14 cellular contexts compared by ENCODE assay signal in genomic region chr22:43188829-43189545, GRCh38. TPM values are rescaled to one million over a fixed set of nuclear protein-coding genes. Genes with fewer than 3 reads are reported as not detected.
A peak's percentile ranks its signal among the peaks of the same experiment; 100 is the strongest.
DNase-seq lines count a peak whose midpoint lies in the region; ATAC-seq, FAIRE-seq and TF ChIP-seq lines count a peak whose summit lies in the region.
"Had no signal": no experiment of that assay in that cellular context is flagged by ENCODE, and none has a peak within 500 bp of the region (broad histone marks: within the 10 kb centered on the region; RNA-seq: fewer than 3 reads in every experiment).

No MANE protein-coding gene starts in this region.

- H3K56ac ChIP-seq in H1 (replicated peaks; ENCODE audit: insufficient read length, low read depth, low read length) = no peak overlapping the region

- peak overlapping the region; percentile 12; the same call in 1 of the 2 replicates for H2AFZ ChIP-seq in H1 (ENCODE audit: low read length)
- H2AFZ ChIP-seq in osteoblast (ENCODE audit: low read length) = no peak overlapping the region

- no peak overlapping the region for H3K4me3 ChIP-seq in SK-N-MC
- no peak overlapping the region for H3K4me3 ChIP-seq in H1 (ENCODE audit: extremely low read depth in 1 of 4, insufficient read depth in 2 of 4, low read depth in 3 of 4, low read length in 4 of 4)
- no peak overlapping the region for H3K4me3 ChIP-seq in osteoblast (ENCODE audit: insufficient read depth, low read length)

- no peak for TF ChIP-seq EP300 in H1 (IDR thresholded peaks at IDR 0.05; ENCODE audit: borderline replicate concordance in 1 of 2, low read depth in 2 of 2, low read length in 2 of 2)

- H3K4me2 ChIP-seq in H1 (ENCODE audit: insufficient read depth in 1 of 2, low read depth in 2 of 2, low read length in 2 of 2) = no peak overlapping the region
- no peak overlapping the region for H3K4me2 ChIP-seq in osteoblast (ENCODE audit: insufficient read depth, low read length)

- no peak overlapping the region for H3K18ac ChIP-seq in H1 (ENCODE audit: extremely low read depth, low read length)

- H3K27me3 Mint-ChIP-seq in activated T-cell treated with anti-CD3 and anti-CD28 coated beads, Interleukin-2, amount 50 U/mL, for 4 hours (ENCODE audit: low read depth) = no peaks in the 10 kb centered on the region

- POLR2A ChIA-PET in H1 (lab: Charles Lee; ENCODE audit: partially characterized antibody) = interaction anchor here (0.7 kb wide), 1 partner anchor 166 kb away, joined by 4 read pairs; no protein-coding TSS in a partner anchor

- CTCF ChIA-PET in H1 (lab: Charles Lee; ENCODE audit: partially characterized antibody) = interaction anchor here (0.7 to 12.4 kb wide), 5 partner anchors 14 to 224 kb away, joined by 3 to 104 read pairs (median 6); no protein-coding TSS in a partner anchor

- H2BK15ac ChIP-seq in H1 (ENCODE audit: low read length) = peak overlapping the region; percentile 20; the same call in 1 of the 2 replicates

- H3K79me1 ChIP-seq in H1 (ENCODE audit: low read depth, low read length) = peaks cover 8% of the 10 kb centered on the region; the same call in 1 of the 2 replicates

- H2BK120ac ChIP-seq in H1 (replicated peaks; ENCODE audit: low read depth, low read length) = no peak overlapping the region

- no peak for TF ChIP-seq RAD21 in H1 (IDR thresholded peaks at IDR 0.05 in 1 of 2, conservative IDR thresholded peaks at IDR 0.05 in 1 of 2; ENCODE audit: low read depth in 2 of 2, low read length in 2 of 2)

- WGBS in H1 (ENCODE audit: extremely low coverage in 1 of 2, insufficient coverage in 1 of 2, insufficient read length in 1 of 2, insufficient replicate concordance in 2 of 2, low coverage in 1 of 2, low lambda C conversion rate in 2 of 2, missing lambda C conversion rate in 1 of 2), 2 experiments = 89% methylated on average over 5 of the region's 5 CpGs; no CpG with 5 or more reads in 1 of the 2 experiments

- TF ChIP-seq CTCF in H1 (IDR thresholded peaks at IDR 0.05; ENCODE audit: control extremely low read depth in 1 of 3, insufficient read depth in 1 of 3, low read depth in 1 of 3, low read length in 3 of 3) (no peak), osteoblast (IDR thresholded peaks at IDR 0.05; ENCODE audit: extremely low read depth, low read depth, low read length) (no peak)

- no peak for FAIRE-seq in H1 (lab: Jason Lieb, UNC)
- FAIRE-seq: HTR-8/SVneo had no signal

- H4K91ac ChIP-seq in H1 (replicated peaks; ENCODE audit: insufficient read length, low read length) = peak overlapping the region; percentile 16

- H3K4ac ChIP-seq in H1 (replicated peaks; ENCODE audit: insufficient read length, low read depth, low read length) = no peak overlapping the region

- no peak overlapping the region for H2BK20ac ChIP-seq in H1 (ENCODE audit: low read length)

- peaks cover 2% of the 10 kb centered on the region for H3K36me3 Mint-ChIP-seq in activated T-cell treated with anti-CD3 and anti-CD28 coated beads, Interleukin-2, amount 50 U/mL, for 4 hours (ENCODE audit: insufficient read depth)

- H2BK12ac ChIP-seq in H1 (ENCODE audit: low read depth, low read length) = no peak overlapping the region

- H2BK5ac ChIP-seq in H1 (ENCODE audit: low read depth, low read length) = no peak overlapping the region; the same call in 1 of the 2 replicates

- H3K23ac ChIP-seq in H1 (ENCODE audit: insufficient read length) = no peak overlapping the region

- H2AK5ac ChIP-seq in H1 (ENCODE audit: low read depth, low read length) = no peak overlapping the region

- no peaks in the 10 kb centered on the region for H3K36me3 ChIP-seq in SK-N-MC (ENCODE audit: insufficient read depth, low read length)
- H3K36me3 ChIP-seq in H1 (ENCODE audit: control insufficient read depth in 2 of 4, insufficient read depth in 4 of 4, low read length in 3 of 4) = no peaks in the 10 kb centered on the region
- H3K36me3 ChIP-seq in osteoblast (ENCODE audit: insufficient read depth, low read length) = no peaks in the 10 kb centered on the region
- H3K36me3 ChIP-seq: upper lobe of right lung had no signal

- no peak for ATAC-seq in activated T-cell treated with anti-CD3 and anti-CD28 coated beads, Interleukin-2, amount 50 U/mL, for 4 hours
- ATAC-seq: psoas muscle, upper lobe of right lung had no signal

- no peak for DNase-seq in activated T-cell treated with anti-CD3 and anti-CD28 coated beads, Interleukin-2, amount 50 U/mL, for 4 hours
- no peak for DNase-seq in activated T-cell treated with anti-CD3 and anti-CD28 coated beads, Interleukin-2, amount 50 U/mL, for 48 hours
- DNase-seq in SK-N-MC (ENCODE audit: low read depth, low spot score) (no peak), H1 (ENCODE audit: low read depth in 1 of 2, low spot score in 2 of 2) (no peak), osteoblast (ENCODE audit: insufficient read length, low spot score, missing footprints) (peak; percentile 37), NCI-H748 treated with DMSO at 0.1 percent for 48 hours (lab: John Stamatoyannopoulos, UW) (no peak), NCI-H226 (no peak)
- no peak for DNase-seq in effector CD8-positive, alpha-beta T cell (lab: John Stamatoyannopoulos, UW)
- DNase-seq: amygdala, dermis blood vessel endothelial cell, mammary epithelial cell, upper lobe of right lung had no signal

- H3K4me1 Mint-ChIP-seq in activated T-cell treated with anti-CD3 and anti-CD28 coated beads, Interleukin-2, amount 50 U/mL, for 4 hours (ENCODE audit: low read depth) = peaks cover 22% of the 10 kb centered on the region

- no peak overlapping the region for H4K8ac ChIP-seq in H1 (ENCODE audit: extremely low read depth, insufficient read depth, low read length)

- H4K5ac ChIP-seq in H1 (ENCODE audit: insufficient read length, low read depth, low read length) = no peak overlapping the region

- H3K27ac ChIP-seq in SK-N-MC (peak overlapping the region; percentile 64; the same call in 1 of the 2 replicates), H1 (ENCODE audit: low read depth, low read length) (no peak overlapping the region), osteoblast (ENCODE audit: low read depth, low read length) (no peak overlapping the region)
- H3K27ac ChIP-seq: psoas muscle had no signal

- H3K14ac ChIP-seq in H1 (ENCODE audit: insufficient read length) = no peak overlapping the region

- H3K4me3 Mint-ChIP-seq in activated T-cell treated with anti-CD3 and anti-CD28 coated beads, Interleukin-2, amount 50 U/mL, for 4 hours = peak overlapping the region; percentile 53

- H3K9ac ChIP-seq in SK-N-MC (ENCODE audit: insufficient read length) (no peak overlapping the region), H1 (replicated peaks in 1 of 4; ENCODE audit: extremely low read depth in 1 of 4, low read depth in 3 of 4, low read length in 3 of 4) (no peak overlapping the region)

- H3K9me3 ChIP-seq in SK-N-MC (ENCODE audit: low read depth, low read length) (no peaks in the 10 kb centered on the region), H1 (ENCODE audit: insufficient read depth in 2 of 2, low read depth in 1 of 2, low read length in 1 of 2) (no peaks in the 10 kb centered on the region), osteoblast (ENCODE audit: low read depth, low read length) (no peaks in the 10 kb centered on the region)
- H3K9me3 ChIP-seq: psoas muscle, upper lobe of right lung had no signal

- H3K9me3 Mint-ChIP-seq in activated T-cell treated with anti-CD3 and anti-CD28 coated beads, Interleukin-2, amount 50 U/mL, for 4 hours = no peaks in the 10 kb centered on the region

- no peak for TF ChIP-seq POLR2A in H1 (IDR thresholded peaks at IDR 0.05; ENCODE audit: control extremely low read depth in 1 of 2, low read depth in 2 of 2, low read length in 2 of 2)

- H3K27me3 ChIP-seq in H1 (replicated peaks in 1 of 4; ENCODE audit: control insufficient read depth in 3 of 4, extremely low read depth in 1 of 4, insufficient read depth in 3 of 4, low read length in 3 of 4) (no peaks in the 10 kb centered on the region; a peak in 1 of 7 replicates), osteoblast (ENCODE audit: insufficient read depth, low read length) (peaks cover 4% of the 10 kb centered on the region)
- H3K27me3 ChIP-seq: upper lobe of right lung had no signal

- H3K23me2 ChIP-seq in H1 (ENCODE audit: low read depth, low read length) = peaks cover 7% of the 10 kb centered on the region; the same call in 1 of the 2 replicates

- H4K20me1 ChIP-seq in H1 (replicated peaks in 1 of 2; ENCODE audit: control insufficient read depth in 1 of 2, insufficient read depth in 2 of 2, low read length in 2 of 2) (peaks cover 0 to 4% of the 10 kb centered on the region in 2 experiments), osteoblast (ENCODE audit: insufficient read depth, low read length) (peaks cover 4% of the 10 kb centered on the region)

- peaks cover 0 to 21% of the 10 kb centered on the region in 2 experiments; a peak in 2 of 4 replicates for H3K79me2 ChIP-seq in H1 (ENCODE audit: control insufficient read depth in 1 of 2, insufficient read depth in 2 of 2, low read length in 2 of 2)
- peaks cover 9% of the 10 kb centered on the region for H3K79me2 ChIP-seq in osteoblast (ENCODE audit: insufficient read depth, low read length)

- H3K4me1 ChIP-seq in H1 (replicated peaks in 1 of 4; ENCODE audit: control insufficient read depth in 3 of 4, insufficient read depth in 4 of 4, low read length in 3 of 4) = peaks cover 0 to 14% (median 5%) of the 10 kb centered on the region in 4 experiments; a peak in 4 of 7 replicates
- peaks cover 11% of the 10 kb centered on the region for H3K4me1 ChIP-seq in osteoblast (ENCODE audit: insufficient read depth, low read length)

RNA-seq across cellular contexts. Expression of gene TTLL12, which starts 2.1 kb away (rescaled TPM):
- total RNA-seq in activated T-cell treated with anti-CD3 and anti-CD28 coated beads, Interleukin-2, amount 50 U/mL, for 4 hours = 100 to 1,000 TPM; 126 to 188 (median 163) TPM
- 124 and 125 TPM in 2 replicates for total RNA-seq in H1 (2021; fragmentation: NEBNext Ultra II Directional; extraction: Animal tissue kit (Norgen Biotek cat#: 25700))
- 101 and 152 TPM in 2 replicates for polyA plus RNA-seq in H1 (2011; rRNA removed)
- 63.8 TPM for polyA plus RNA-seq in H1 (2011; cell fraction: cytosol; rRNA removed)
- 119 TPM for polyA plus RNA-seq in H1 (2011; cell fraction: nucleus; rRNA removed)
- 78.9 to 105 TPM (median 98.6 TPM) in 4 replicates for polyA plus RNA-seq in H1 (2012, experiment 1 of 2)
- polyA plus RNA-seq in H1 (2012, experiment 2 of 2) = 117 TPM
- 71.1 TPM for polyA plus RNA-seq in H1 (2013, experiment 1 of 2)
- 74.2 TPM for polyA plus RNA-seq in H1 (2013, experiment 2 of 2)
- 50.6 and 56.1 TPM in 2 replicates for polyA minus RNA-seq in H1 (2011; rRNA and poly(A)+ RNA removed)
- 63.1 TPM for polyA minus RNA-seq in H1 (2011; cell fraction: cytosol; rRNA and poly(A)+ RNA removed)
- 34.2 TPM for polyA minus RNA-seq in H1 (2011; cell fraction: nucleus; rRNA and poly(A)+ RNA removed)
- 29.0 and 29.2 TPM in 2 replicates for total RNA-seq in osteoblast

RNA-seq across cellular contexts. Expression of gene TSPO, which starts 37.6 kb away (rescaled TPM):
- 10 to 100 TPM; 60.6 to 79.8 (median 63.5) TPM for total RNA-seq in activated T-cell treated with anti-CD3 and anti-CD28 coated beads, Interleukin-2, amount 50 U/mL, for 4 hours
- total RNA-seq in H1 (2021; fragmentation: NEBNext Ultra II Directional; extraction: Animal tissue kit (Norgen Biotek cat#: 25700)) = 19.2 and 19.9 TPM in 2 replicates
- polyA plus RNA-seq in H1 (2011; rRNA removed) = 51.5 and 63.4 TPM in 2 replicates
- polyA plus RNA-seq in H1 (2011; cell fraction: cytosol; rRNA removed) = 31.2 TPM
- polyA plus RNA-seq in H1 (2011; cell fraction: nucleus; rRNA removed) = 31.8 TPM
- polyA plus RNA-seq in H1 (2012, experiment 1 of 2) = 9.5 to 28.2 TPM (median 19.1 TPM) in 4 replicates
- 21.4 TPM for polyA plus RNA-seq in H1 (2012, experiment 2 of 2)
- polyA plus RNA-seq in H1 (2013, experiment 1 of 2) = 37.2 TPM
- polyA plus RNA-seq in H1 (2013, experiment 2 of 2) = 37.9 TPM
- polyA minus RNA-seq in H1 (2011; rRNA and poly(A)+ RNA removed) = 1.3 and 4.3 TPM in 2 replicates
- polyA minus RNA-seq in H1 (2011; cell fraction: cytosol; rRNA and poly(A)+ RNA removed) = 9.0 TPM
- polyA minus RNA-seq in H1 (2011; cell fraction: nucleus; rRNA and poly(A)+ RNA removed) = 7.9 TPM
- total RNA-seq in osteoblast = 274 and 297 TPM in 2 replicates

RNA-seq across cellular contexts. Expression of gene MCAT, which starts 45.8 kb away (rescaled TPM):
- 10 to 100 TPM; 33.5 to 39.0 (median 36.1) TPM for total RNA-seq in activated T-cell treated with anti-CD3 and anti-CD28 coated beads, Interleukin-2, amount 50 U/mL, for 4 hours
- 13.7 and 15.8 TPM in 2 replicates for total RNA-seq in H1 (2021; fragmentation: NEBNext Ultra II Directional; extraction: Animal tissue kit (Norgen Biotek cat#: 25700))
- 17.4 and 20.8 TPM in 2 replicates for polyA plus RNA-seq in H1 (2011; rRNA removed)
- 20.9 TPM for polyA plus RNA-seq in H1 (2011; cell fraction: cytosol; rRNA removed)
- 14.6 TPM for polyA plus RNA-seq in H1 (2011; cell fraction: nucleus; rRNA removed)
- polyA plus RNA-seq in H1 (2012, experiment 1 of 2) = 8.8 to 14.5 TPM (median 12.6 TPM) in 4 replicates
- polyA plus RNA-seq in H1 (2012, experiment 2 of 2) = 16.4 TPM
- polyA plus RNA-seq in H1 (2013, experiment 1 of 2) = 10.2 TPM
- polyA plus RNA-seq in H1 (2013, experiment 2 of 2) = 10.4 TPM
- 8.0 and 9.4 TPM in 2 replicates for polyA minus RNA-seq in H1 (2011; rRNA and poly(A)+ RNA removed)
- 10.6 TPM for polyA minus RNA-seq in H1 (2011; cell fraction: cytosol; rRNA and poly(A)+ RNA removed)
- 19.0 TPM for polyA minus RNA-seq in H1 (2011; cell fraction: nucleus; rRNA and poly(A)+ RNA removed)
- 12.7 and 21.4 TPM in 2 replicates for total RNA-seq in osteoblast
